8 cellular contexts compared by ENCODE assay signal in the genomic region with DNA sequence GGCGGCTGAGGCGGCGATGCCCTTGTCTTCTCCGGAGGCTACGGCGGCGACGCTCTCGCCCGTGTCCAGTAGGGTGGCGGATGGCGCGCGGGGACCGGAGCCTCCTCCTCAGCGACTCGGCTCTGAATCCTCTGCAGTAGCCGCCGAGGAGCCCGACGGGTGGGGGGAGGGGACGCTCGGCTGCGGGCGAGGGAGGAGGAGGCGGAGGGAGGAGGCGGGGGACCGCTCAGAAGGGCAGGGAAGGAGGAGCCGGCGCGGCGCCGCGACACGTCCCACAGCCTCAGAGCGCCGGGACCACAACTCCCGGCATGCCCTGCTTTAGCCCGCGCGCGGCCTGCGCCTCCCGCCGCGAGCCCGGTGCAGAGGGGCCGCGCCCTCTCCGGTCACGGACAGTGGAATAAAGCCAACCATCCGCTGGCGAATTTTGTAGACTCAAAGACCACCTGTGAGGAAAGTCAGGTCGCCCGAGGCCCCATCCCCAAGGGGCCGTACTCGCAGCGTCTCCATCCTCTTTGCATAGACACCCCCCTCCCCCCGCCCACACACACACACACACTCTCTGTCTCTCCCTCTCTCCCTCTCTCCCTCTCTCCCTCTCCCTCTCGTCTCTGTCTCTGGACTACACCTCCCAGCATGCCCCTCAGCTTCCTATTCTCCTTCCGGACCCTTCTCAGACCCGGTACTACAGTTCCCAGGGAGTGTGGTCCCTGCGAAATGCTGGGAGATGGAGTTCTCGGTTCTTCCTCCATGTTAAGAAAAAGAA. TPM values are rescaled to one million over a fixed set of nuclear protein-coding genes. Genes with fewer than 3 reads are reported as not detected.
DNase-seq lines count a peak whose midpoint lies in the region; ATAC-seq and TF ChIP-seq lines count a peak whose summit lies in the region.

A gene with protein sequence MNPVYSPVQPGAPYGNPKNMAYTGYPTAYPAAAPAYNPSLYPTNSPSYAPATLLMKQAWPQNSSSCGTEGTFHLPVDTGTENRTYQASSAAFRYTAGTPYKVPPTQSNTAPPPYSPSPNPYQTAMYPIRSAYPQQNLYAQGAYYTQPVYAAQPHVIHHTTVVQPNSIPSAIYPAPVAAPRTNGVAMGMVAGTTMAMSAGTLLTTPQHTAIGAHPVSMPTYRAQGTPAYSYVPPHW (minus strand): TSS at position 157 of the 763 bp plus-strand sequence. CDS start 129,638 bp downstream, outside the sequence.

- H3K4me3 ChIP-seq in PC-9 (peak within 1 kb of the TSS; percentile 86), epithelial cell of proximal tubule (ENCODE audit: low read depth, low read length) (peak within 1 kb of the TSS; percentile 62)

- H3K79me2 ChIP-seq in PC-9 (ENCODE audit: low read depth), result peaks cover 19% of the 10 kb centered on the region

- 0 out of 2 replicates have a peak, but pooled peaks cover 4% of the 10 kb centered on the region for H3F3A ChIP-seq in PC-9 (ENCODE audit: insufficient read depth, low read depth)

- POLR2A ChIA-PET in PC-9 (lab: Charles Lee; ENCODE audit: unreplicated experiment), result interaction anchor here (0.6 kb wide), 1 partner anchor 101 kb away, joined by 5 read pairs; no protein-coding TSS in a partner anchor

- CTCF ChIA-PET in PC-9 (lab: Charles Lee), result interaction anchor here (1.2 kb wide), 1 partner anchor 28 kb away, joined by 7 read pairs; no protein-coding TSS in a partner anchor

- H3K27me3 ChIP-seq in PC-9 (ENCODE audit: insufficient read depth, low read depth), result no peaks in the 10 kb centered on the region

- H3K27ac ChIP-seq in PC-9, result peak within 1 kb of the TSS; percentile 22; the same call in 1 of the 2 replicates

- TF ChIP-seq CTCF in PC-9 (conservative IDR thresholded peaks at IDR 0.05), result no peak
- TF ChIP-seq CTCF in epithelial cell of proximal tubule (conservative IDR thresholded peaks at IDR 0.05; ENCODE audit: low read depth, low read length), result no peak

- H2AFZ ChIP-seq in PC-9, result peak within 1 kb of the TSS; percentile 97

- in situ Hi-C loops in KBM-7 (cut with MboI; ENCODE audit: low pct_unique_long_range_greater_than_20kb, low sequenced_read_pairs), result no loop called here

- intact Hi-C loops in PC-9 (cut with micrococcal nuclease; ENCODE audit: unreplicated experiment), result loop anchor here (1.0 to 5.0 kb wide), 3 partner anchors 104 to 291 kb away; a partner anchor contains a TSS

- H3K9me2 ChIP-seq in PC-9 (ENCODE audit: insufficient read depth), result no peaks in the 10 kb centered on the region

- ATAC-seq in GM21619 (IDR thresholded peaks at IDR 0.05; ENCODE audit: unreplicated experiment), result peak; percentile 84

- no peaks in the 10 kb centered on the region for H4K20me1 ChIP-seq in PC-9 (ENCODE audit: insufficient read depth)

- H3K9me3 ChIP-seq in PC-9 (ENCODE audit: insufficient read depth, low read depth), result no peaks in the 10 kb centered on the region

- peak; percentile 99 for DNase-seq in DMS53 treated with DMSO at 0.1 percent for 48 hours (lab: John Stamatoyannopoulos, UW; ENCODE audit: unreplicated experiment)
- DNase-seq in KBM-7, result peak; percentile 97
- DNase-seq in PC-9, result peak; percentile 88 to 94
- peak; percentile 92 for DNase-seq in activated T-cell treated with anti-CD3 and anti-CD28 coated beads, Interleukin-2, amount 50 U/mL, for 1 hour
- peak; percentile 82 for DNase-seq in epithelial cell of proximal tubule (ENCODE audit: low read depth)
- DNase-seq in mucosa of gallbladder (ENCODE audit: low spot score), result peak; percentile 96
- peak; percentile 75 to 88 for DNase-seq in stimulated activated CD8-positive, alpha-beta memory T cell treated with anti-CD3 and anti-CD28 coated beads, Interleukin-4, amount 100 ng/mL, for 4 hours (ENCODE audit: low read depth in 2 of 2, low spot score in 1 of 2)

- no peaks in the 10 kb centered on the region for H3K36me3 ChIP-seq in PC-9 (ENCODE audit: low read depth)

- peak within 1 kb of the TSS; percentile 90 for H3K4me2 ChIP-seq in PC-9

- no TSS peak for BruUV-seq in PC-9 (replicated peaks; lab: Mats Ljungman, UMichigan)

- H3K4me1 ChIP-seq in PC-9 (replicated peaks; ENCODE audit: insufficient read depth), result peaks cover 16% of the 10 kb centered on the region

RNA-seq across cellular contexts. Expression of the gene that starts here (rescaled TPM):
- total RNA-seq in PC-9 (2021) (38.6 and 51.2 TPM in 2 replicates), epithelial cell of proximal tubule (10.0 and 12.1 TPM in 2 replicates), mucosa of gallbladder (50.2 TPM)

Comparison
In these comparisons a context has a peak if more than half of its experiments do, and no peak if none do; other contexts are left out.
1. Peak in every context shown above with its lines: DNase-seq, ATAC-seq, H3K4me3 ChIP-seq and H3K27ac ChIP-seq.